Comparison of ENCODE assay signal across 1 cellular context in genomic region chr16:22308824-22309520, GRCh38.
TF ChIP-seq lines count a peak whose summit lies in the region.

No MANE protein-coding gene starts in this region.

TF ChIP-seq in HepG2, 621 proteins besides CTCF, POLR2A, EP300 and RAD21 (continues in another document):
- TF ChIP-seq CHCHD3 (CRISPR knock-in tag; IDR thresholded peaks at IDR 0.05) (no peak), ZNF850 (CRISPR knock-in tag; conservative IDR thresholded peaks at IDR 0.05) (no peak), RBFOX2 (IDR thresholded peaks at IDR 0.05; ENCODE audit: low read depth, low read length) (peak; percentile 36; the same call in 1 of the 2 replicates), HBP1 (CRISPR knock-in tag; IDR thresholded peaks at IDR 0.05; ENCODE audit: low read depth) (no peak), ZNF207 (IDR thresholded peaks at IDR 0.05; ENCODE audit: borderline replicate concordance) (no peak), ZNF646 (CRISPR knock-in tag; IDR thresholded peaks at IDR 0.05) (no peak), TBX2 (CRISPR knock-in tag; IDR thresholded peaks at IDR 0.05; ENCODE audit: borderline replicate concordance) (0 out of 2 replicates have a peak, but pooled peaks have one; percentile 18), TEF (CRISPR knock-in tag; IDR thresholded peaks at IDR 0.05) (no peak), TCF12 (IDR thresholded peaks at IDR 0.05) (no peak), TCF12 (CRISPR knock-in tag; IDR thresholded peaks at IDR 0.05) (no peak), ZNF124 (CRISPR knock-in tag; IDR thresholded peaks at IDR 0.05) (no peak), AGO2 (optimal IDR thresholded peaks at IDR 0.05; ENCODE audit: low read depth, low read length) (peak; percentile 89), TAF15 (IDR thresholded peaks at IDR 0.05; ENCODE audit: low read depth, low read length, poor library complexity, severe bottlenecking) (no peak), TEAD2 (CRISPR knock-in tag; IDR thresholded peaks at IDR 0.05) (no peak), STAT6 (CRISPR knock-in tag; IDR thresholded peaks at IDR 0.05; ENCODE audit: borderline replicate concordance) (no peak), ZNF225 (CRISPR knock-in tag; IDR thresholded peaks at IDR 0.05) (no peak), ATAD3A (CRISPR knock-in tag; IDR thresholded peaks at IDR 0.05) (no peak), NR3C1 (CRISPR knock-in tag; IDR thresholded peaks at IDR 0.05) (no peak), CBX5 (CRISPR knock-in tag; IDR thresholded peaks at IDR 0.05; ENCODE audit: borderline replicate concordance) (no peak), GTF2F1 (IDR thresholded peaks at IDR 0.05; ENCODE audit: low read length) (no peak), ATRX (CRISPR knock-in tag; IDR thresholded peaks at IDR 0.05; ENCODE audit: borderline replicate concordance) (no peak), MAZ (IDR thresholded peaks at IDR 0.05; ENCODE audit: borderline replicate concordance, low read depth, low read length) (no peak), MAZ (CRISPR knock-in tag; IDR thresholded peaks at IDR 0.05; ENCODE audit: low read depth) (0 out of 2 replicates have a peak, but pooled peaks have one; percentile 20), NBN (conservative IDR thresholded peaks at IDR 0.05) (no peak), PRDM10 (CRISPR knock-in tag; IDR thresholded peaks at IDR 0.05; ENCODE audit: low read depth) (no peak), ARHGAP35 (CRISPR knock-in tag; IDR thresholded peaks at IDR 0.05; ENCODE audit: borderline replicate concordance) (no peak), ATF2 (CRISPR knock-in tag; IDR thresholded peaks at IDR 0.05) (no peak), ZNF639 (CRISPR knock-in tag; conservative IDR thresholded peaks at IDR 0.05) (no peak), ZFYVE20 (CRISPR knock-in tag; IDR thresholded peaks at IDR 0.05; ENCODE audit: borderline replicate concordance, low read depth) (no peak), ZNF12 (CRISPR knock-in tag; IDR thresholded peaks at IDR 0.05) (no peak), ZNF460 (CRISPR knock-in tag; IDR thresholded peaks at IDR 0.05; ENCODE audit: borderline replicate concordance) (no peak)
